In genomic region chr14:95440496-95440895, GRCh38 we compare ENCODE assay signal across 18 cellular contexts.
DNase-seq lines count a peak whose midpoint lies in the region; ATAC-seq and TF ChIP-seq lines count a peak whose summit lies in the region.
"Had no signal": no experiment of that assay in that cellular context is flagged by ENCODE, and none has a peak within 500 bp of the region (broad histone marks: within the 10 kb centered on the region; RNA-seq: fewer than 3 reads in every experiment).

No MANE protein-coding gene starts in this region.

- H3K27me3 Mint-ChIP-seq in osteocyte (ENCODE audit: unreplicated experiment), result no peaks in the 10 kb centered on the region

- H4K20me1 ChIP-seq in BLaER1 treated with 17β-estradiol and CSF1 and Interleukin-3, amounts not matched to agents 10 nM and 100 nM, result peaks cover 0 to 24% (median 11%) of the 10 kb centered on the region in 11 experiments; a peak in 10 of 22 replicates

- peaks cover 4% of the 10 kb centered on the region for H3K9me3 Mint-ChIP-seq in osteocyte (ENCODE audit: unreplicated experiment)

- peaks cover 58% of the 10 kb centered on the region for H3K36me3 Mint-ChIP-seq in osteocyte (ENCODE audit: unreplicated experiment)

- DNase-seq in foreskin melanocyte (peak; percentile 26), osteocyte (ENCODE audit: extremely low spot score, unreplicated experiment) (no peak), NCI-H1930 (lab: John Stamatoyannopoulos, UW) (no peak), NCI-H2171 treated with DMSO at 0.1 percent for 48 hours (lab: John Stamatoyannopoulos, UW) (no peak)
- DNase-seq: AML-193, KBM-7, NCI-H1092 treated with DMSO at 0.1 percent for 48 hours, NCI-H1436 treated with DMSO at 0.1 percent for 48 hours, NCI-H2029, NCI-H526, OCI-M1 had no signal

- H3K27ac ChIP-seq in BLaER1 treated with 17β-estradiol and CSF1 and Interleukin-3, amounts not matched to agents 10 nM and 100 nM, result peak overlapping the region in 5 of 11 experiments; percentile 17 to 88 (median 58); a peak in 9 of 22 replicates
- H3K27ac ChIP-seq: HL-60, SJSA1 had no signal

- peaks cover 46 to 99% (median 82%) of the 10 kb centered on the region in 10 experiments for H3K4me1 ChIP-seq in BLaER1 treated with 17β-estradiol and CSF1 and Interleukin-3, amounts not matched to agents 10 nM and 100 nM
- H3K4me1 ChIP-seq: SJSA1 had no signal

- peak overlapping the region; percentile 15 to 96 (median 81); a peak in 19 of 22 replicates for H3K4me2 ChIP-seq in BLaER1 treated with 17β-estradiol and CSF1 and Interleukin-3, amounts not matched to agents 10 nM and 100 nM

- H3K4me1 Mint-ChIP-seq in osteocyte (ENCODE audit: unreplicated experiment), result peaks cover 40% of the 10 kb centered on the region

- H3K27ac Mint-ChIP-seq in osteocyte (ENCODE audit: unreplicated experiment), result peak overlapping the region; percentile 99

- H3K36me3 ChIP-seq in BLaER1 treated with 17β-estradiol and CSF1 and Interleukin-3, amounts not matched to agents 10 nM and 100 nM, result peaks cover 47 to 86% (median 76%) of the 10 kb centered on the region in 11 experiments

- no peak for TF ChIP-seq CTCF in osteocyte (IDR thresholded peaks at IDR 0.05)

- peak overlapping the region; percentile 41 for H3K4me3 Mint-ChIP-seq in osteocyte (ENCODE audit: unreplicated experiment)

- H3K9ac ChIP-seq in BLaER1 treated with 17β-estradiol and CSF1 and Interleukin-3, amounts not matched to agents 10 nM and 100 nM, result peak overlapping the region in 8 of 11 experiments; percentile 9 to 80 (median 52); a peak in 10 of 22 replicates

- ATAC-seq in SK-N-SH treated with all-trans-retinoic acid at 6 μM for 48 hours, result peak; percentile 56
- no peak for ATAC-seq in HG03139 (IDR thresholded peaks at IDR 0.05; ENCODE audit: unreplicated experiment)
- ATAC-seq in HG02798 (IDR thresholded peaks at IDR 0.05; ENCODE audit: poor library complexity, unreplicated experiment), result no peak
- ATAC-seq: HepG2 had no signal

- H3K27me3 ChIP-seq in BLaER1 treated with 17β-estradiol and CSF1 and Interleukin-3, amounts not matched to agents 10 nM and 100 nM, result no peaks in the 10 kb centered on the region
- H3K27me3 ChIP-seq: SJSA1 had no signal

- peaks cover 0 to 9% (median 4%) of the 10 kb centered on the region in 11 experiments; a peak in 7 of 22 replicates for H3K9me3 ChIP-seq in BLaER1 treated with 17β-estradiol and CSF1 and Interleukin-3, amounts not matched to agents 10 nM and 100 nM (replicated peaks in 1 of 11)
- H3K9me3 ChIP-seq: SJSA1 had no signal

- H3K4me3 ChIP-seq in BLaER1 treated with 17β-estradiol and CSF1 and Interleukin-3, amounts not matched to agents 10 nM and 100 nM, result no peak overlapping the region; a peak in 1 of 20 replicates
- H3K4me3 ChIP-seq: SJSA1 had no signal

TF ChIP-seq in SK-N-SH treated with all-trans-retinoic acid at 6 μM for 48 hours, 23 proteins besides CTCF, POLR2A, EP300 and RAD21:
- TF ChIP-seq TCF4 (CRISPR knock-in tag; IDR thresholded peaks at IDR 0.05; ENCODE audit: borderline replicate concordance) (peak; percentile 50; the same call in 1 of the 2 replicates), ISL1 (CRISPR knock-in tag; IDR thresholded peaks at IDR 0.05) (0 out of 2 replicates have a peak, but pooled peaks have one; percentile 39), SNAI2 (CRISPR knock-in tag; IDR thresholded peaks at IDR 0.05) (no peak), TSHZ2 (CRISPR knock-in tag; IDR thresholded peaks at IDR 0.05) (peak; percentile 42; the same call in 1 of the 2 replicates), TOX (CRISPR knock-in tag; IDR thresholded peaks at IDR 0.05; ENCODE audit: borderline replicate concordance) (no peak), CSRNP3 (CRISPR knock-in tag; IDR thresholded peaks at IDR 0.05) (no peak), ARNTL (CRISPR knock-in tag; IDR thresholded peaks at IDR 0.05; ENCODE audit: borderline replicate concordance, low read depth) (no peak), ZNF70 (CRISPR knock-in tag; IDR thresholded peaks at IDR 0.05) (no peak), ZNF8 (CRISPR knock-in tag; IDR thresholded peaks at IDR 0.05) (0 out of 2 replicates have a peak, but pooled peaks have one; percentile 17)
